In the genomic region with DNA sequence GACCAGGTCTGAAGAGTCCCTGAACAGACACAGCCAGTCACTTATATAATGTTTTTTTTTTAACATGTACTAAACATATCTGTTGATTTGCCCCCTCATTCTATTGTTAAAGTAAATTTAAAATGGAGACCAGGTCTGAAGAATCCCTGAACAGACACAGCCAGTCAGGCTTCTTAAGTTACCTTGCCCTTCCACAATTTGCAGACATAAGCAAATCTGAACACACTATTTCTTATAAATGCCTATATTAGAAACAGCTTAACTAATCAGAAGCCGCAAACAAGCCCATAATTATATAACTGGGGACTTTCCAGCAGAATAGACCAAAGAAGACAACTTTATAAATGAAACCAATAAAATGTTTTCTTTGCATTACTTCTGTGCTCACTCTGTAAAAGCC, we compare ENCODE assay signal across 8 cellular contexts.
"Had no signal": no experiment of that assay in that cellular context is flagged by ENCODE, and none has a peak within 500 bp of the region (broad histone marks: within the 10 kb centered on the region; RNA-seq: fewer than 3 reads in every experiment).

No MANE protein-coding gene starts in this region.

- H3K27ac ChIP-seq: KMS-11 had no signal

- H3K4me2 ChIP-seq: GM23338, KMS-11 had no signal

- DNase-seq: H9, HCEC 1CT, KBM-7 had no signal

- H3K4me3 ChIP-seq: GM23338 had no signal

- FAIRE-seq: H1, H54, HTR-8/SVneo had no signal

- H3K9ac ChIP-seq: KMS-11 had no signal

- H2AFZ ChIP-seq: GM23338 had no signal

- ATAC-seq: GM23338 had no signal
